2 cellular contexts compared by ENCODE assay signal in genomic region chr10:123132576-123133477, GRCh38.
TF ChIP-seq lines count a peak whose summit lies in the region.

No MANE protein-coding gene starts in this region.

TF ChIP-seq in Ishikawa, 13 proteins besides CTCF, POLR2A, EP300 and RAD21 (continued from another document):
- TF ChIP-seq REST (IDR thresholded peaks at IDR 0.05; ENCODE audit: low read depth) (no peak), ZBTB7A (IDR thresholded peaks at IDR 0.05; ENCODE audit: low read depth) (0 out of 2 replicates have a peak, but pooled peaks have one; percentile 35), YY1 (IDR thresholded peaks at IDR 0.05; ENCODE audit: low read depth) (no peak), NFIC (IDR thresholded peaks at IDR 0.05) (peak; percentile 19; the same call in 1 of the 2 replicates), EGR1 (IDR thresholded peaks at IDR 0.05) (no peak), FOXM1 (IDR thresholded peaks at IDR 0.05; ENCODE audit: borderline replicate concordance, low read depth) (no peak)

TF ChIP-seq in SK-N-SH, 30 proteins besides CTCF, POLR2A, EP300 and RAD21 (continued from another document):
- TF ChIP-seq USF1 (IDR thresholded peaks at IDR 0.05; ENCODE audit: borderline replicate concordance, low read depth) = no peak
- TF ChIP-seq NRF1 (IDR thresholded peaks at IDR 0.05; ENCODE audit: low read depth, low read length) = peak; percentile 34; the same call in 1 of the 2 replicates
- no peak for TF ChIP-seq MAX (IDR thresholded peaks at IDR 0.05; ENCODE audit: low read depth)
- TF ChIP-seq SMC3 (IDR thresholded peaks at IDR 0.05; ENCODE audit: low read depth, low read length) = peak; percentile 83
- no peak for TF ChIP-seq GABPA (IDR thresholded peaks at IDR 0.05; ENCODE audit: low read depth)
- TF ChIP-seq IRF3 (IDR thresholded peaks at IDR 0.05; ENCODE audit: low read depth, low read length) = no peak
- no peak for TF ChIP-seq RCOR1 (IDR thresholded peaks at IDR 0.05; ENCODE audit: low read length)
- TF ChIP-seq JUND (IDR thresholded peaks at IDR 0.05) = no peak
- peak; percentile 17 for TF ChIP-seq CHD2 (IDR thresholded peaks at IDR 0.05; ENCODE audit: low read length, partially characterized antibody)
- TF ChIP-seq TEAD4 (IDR thresholded peaks at IDR 0.05; ENCODE audit: borderline replicate concordance, insufficient read depth) = no peak
TF ChIP-seq in SK-N-SH: peak in this region for 3.
